16 cellular contexts compared by ENCODE assay signal in genomic region chr2:8594731-8595427, GRCh38.
DNase-seq lines count a peak whose midpoint lies in the region; ATAC-seq and FAIRE-seq lines count a peak whose summit lies in the region.
"Had no signal": no experiment of that assay in that cellular context is flagged by ENCODE, and none has a peak within 500 bp of the region (broad histone marks: within the 10 kb centered on the region; RNA-seq: fewer than 3 reads in every experiment).

No MANE protein-coding gene starts in this region.

- H3K27me3 ChIP-seq in small intestine (ENCODE audit: control insufficient read depth in 2 of 2, insufficient read depth in 2 of 2, low read length in 2 of 2): no peaks in the 10 kb centered on the region

- peaks cover 5% of the 10 kb centered on the region for H3K4me1 Mint-ChIP-seq in stimulated activated memory B cell treated with anti-CD40 and anti-IgM and Interleukin-4, amounts not matched to agents 10 μg/mL and 1 μg/mL and 100 μg/mL, for 72 hours
- H3K4me1 Mint-ChIP-seq: activated CD8-positive, alpha-beta memory T cell treated with anti-CD3 and anti-CD28 coated beads, Interleukin-2, amount 10 ng/mL, durations not matched to agents 7 days and 5 days had no signal

- 85 to 89% (median 88%) methylated on average over 18 of the region's 18 CpGs for WGBS in small intestine, 3 donors

- peaks cover 49% of the 10 kb centered on the region for H3K27me3 Mint-ChIP-seq in stimulated activated memory B cell treated with anti-CD40 and anti-IgM and Interleukin-4, amounts not matched to agents 10 μg/mL and 1 μg/mL and 100 μg/mL, for 72 hours

- DNase-seq in activated effector memory CD4-positive, alpha-beta T cell treated with anti-CD3 and anti-CD28 coated beads, Interleukin-2, amount 50 U/mL, for 16 hours: peak; percentile 65
- DNase-seq in activated effector memory CD4-positive, alpha-beta T cell treated with Interleukin-2 at 50 U/mL for 16 hours: no peak
- peak; percentile 25 for DNase-seq in amniotic epithelial cell (ENCODE audit: low read depth)
- DNase-seq in mesenteric fat pad (ENCODE audit: low spot score): peak; percentile 84
- DNase-seq in small intestine: no peak
- DNase-seq: activated CD8-positive, alpha-beta memory T cell treated with anti-CD3 and anti-CD28 coated beads, Interleukin-2, amount 10 ng/mL, durations not matched to agents 7 days and 5 days; endodermal cell; H9; left ventricle myocardium superior; NCI-H1436 treated with DMSO at 0.1 percent for 48 hours; NCI-H2171 treated with DMSO at 0.1 percent for 48 hours; NCI-H748 treated with DMSO at 0.1 percent for 48 hours had no signal

- no peak overlapping the region for H3K4me3 ChIP-seq in small intestine (ENCODE audit: low read depth in 1 of 2, low read length in 2 of 2)

- peaks cover 0 to 6% of the 10 kb centered on the region in 2 donors for H3K4me1 ChIP-seq in small intestine (ENCODE audit: control insufficient read depth in 2 of 2, insufficient read depth in 1 of 2, low read depth in 1 of 2, low read length in 1 of 2)

- no peak for FAIRE-seq in small intestine (lab: Jason Lieb, UNC)

- peak; percentile 41 for ATAC-seq in stimulated activated memory B cell treated with anti-CD40 and anti-IgM and Interleukin-4, amounts not matched to agents 10 μg/mL and 1 μg/mL and 100 μg/mL, for 72 hours
- ATAC-seq in GM18858 (IDR thresholded peaks at IDR 0.05; ENCODE audit: unreplicated experiment): no peak
- ATAC-seq in GM21619 (IDR thresholded peaks at IDR 0.05; ENCODE audit: unreplicated experiment): no peak
- ATAC-seq: activated CD4-positive, CD25-positive, alpha-beta regulatory T cell treated with anti-CD3 and anti-CD28 coated beads, Interleukin-2, amount 50 U/mL, for 24 hours; activated CD8-positive, alpha-beta memory T cell treated with anti-CD3 and anti-CD28 coated beads, Interleukin-2, amount 10 ng/mL, durations not matched to agents 7 days and 5 days; left ventricle myocardium superior had no signal

- no peak overlapping the region for H3K4me3 Mint-ChIP-seq in stimulated activated memory B cell treated with anti-CD40 and anti-IgM and Interleukin-4, amounts not matched to agents 10 μg/mL and 1 μg/mL and 100 μg/mL, for 72 hours
- H3K4me3 Mint-ChIP-seq: activated CD8-positive, alpha-beta memory T cell treated with anti-CD3 and anti-CD28 coated beads, Interleukin-2, amount 10 ng/mL, durations not matched to agents 7 days and 5 days; endodermal cell; H9 had no signal

- H3K36me3 ChIP-seq in small intestine (ENCODE audit: control insufficient read depth in 2 of 2, insufficient read depth in 2 of 2, low read length in 2 of 2): no peaks in the 10 kb centered on the region

- H3K27ac ChIP-seq in small intestine (ENCODE audit: low read depth in 1 of 2, low read length in 1 of 2): no peak overlapping the region

- H3K9me3 ChIP-seq in small intestine (ENCODE audit: control insufficient read depth, low read depth): no peaks in the 10 kb centered on the region

- no peaks in the 10 kb centered on the region for H3K36me3 Mint-ChIP-seq in stimulated activated memory B cell treated with anti-CD40 and anti-IgM and Interleukin-4, amounts not matched to agents 10 μg/mL and 1 μg/mL and 100 μg/mL, for 72 hours
- H3K36me3 Mint-ChIP-seq: activated CD8-positive, alpha-beta memory T cell treated with anti-CD3 and anti-CD28 coated beads, Interleukin-2, amount 10 ng/mL, durations not matched to agents 7 days and 5 days had no signal

- H3K27ac Mint-ChIP-seq in stimulated activated memory B cell treated with anti-CD40 and anti-IgM and Interleukin-4, amounts not matched to agents 10 μg/mL and 1 μg/mL and 100 μg/mL, for 72 hours: no peak overlapping the region
- H3K27ac Mint-ChIP-seq: activated CD8-positive, alpha-beta memory T cell treated with anti-CD3 and anti-CD28 coated beads, Interleukin-2, amount 10 ng/mL, durations not matched to agents 7 days and 5 days; endodermal cell had no signal

- no peaks in the 10 kb centered on the region for H3K9me3 Mint-ChIP-seq in stimulated activated memory B cell treated with anti-CD40 and anti-IgM and Interleukin-4, amounts not matched to agents 10 μg/mL and 1 μg/mL and 100 μg/mL, for 72 hours
- H3K9me3 Mint-ChIP-seq: endodermal cell, H9 had no signal

Comparison
In these comparisons a context has a peak if more than half of its experiments do, and no peak if none do; other contexts are left out.
1. DNase-seq: peak in activated effector memory CD4-positive, alpha-beta T cell treated with anti-CD3 and anti-CD28 coated beads, Interleukin-2, amount 50 U/mL, for 16 hours (single experiment), amniotic epithelial cell (single experiment) and mesenteric fat pad (single experiment); none in activated effector memory CD4-positive, alpha-beta T cell treated with Interleukin-2 at 50 U/mL for 16 hours (single experiment) and small intestine (single experiment).